11 cellular contexts compared by ENCODE assay signal in genomic region chr2:3483227-3483985, GRCh38. TPM values are rescaled to one million over a fixed set of nuclear protein-coding genes. Genes with fewer than 3 reads are reported as not detected.
DNase-seq lines count a peak whose midpoint lies in the region; ATAC-seq, FAIRE-seq and TF ChIP-seq lines count a peak whose summit lies in the region.
"Had no signal": no experiment of that assay in that cellular context is flagged by ENCODE, and none has a peak within 500 bp of the region (broad histone marks: within the 10 kb centered on the region; RNA-seq: fewer than 3 reads in every experiment).

No MANE protein-coding gene starts in this region.

- FAIRE-seq in bronchial epithelial cell (lab: Jason Lieb, UNC) (no peak), frontal cortex (lab: Jason Lieb, UNC) (no peak)

- no peaks in the 10 kb centered on the region for H3K4me1 Mint-ChIP-seq in MCF 10A (ENCODE audit: insufficient read depth, unreplicated experiment)

- peaks cover 13% of the 10 kb centered on the region for H3K36me3 Mint-ChIP-seq in MCF 10A (ENCODE audit: insufficient read depth, unreplicated experiment)

- intact Hi-C loops in breast epithelium (cut with DNase I; ENCODE audit: low total_unique reads) (no loop called here), MCF 10A (cut with micrococcal nuclease) (no loop called here), left colon (cut with DNase I, micrococcal nuclease) (no loop called here), upper lobe of right lung (cut with DNase I) (no loop called here)

- DNase-seq in breast epithelium (ENCODE audit: low spot score in 2 of 2) (peak; percentile 66 to 78), MCF 10A (ENCODE audit: unreplicated experiment) (no peak), bronchial epithelial cell (ENCODE audit: low read depth) (peak; percentile 35), left colon (peak; percentile 67 to 84), upper lobe of right lung (peak; percentile 90), frontal cortex (ENCODE audit: low spot score in 2 of 2) (no peak), NK-92 (lab: John Stamatoyannopoulos, UW; ENCODE audit: unreplicated experiment) (no peak), medulla oblongata (ENCODE audit: extremely low spot score) (no peak)
- DNase-seq: AML-193, kidney glomerular epithelial cell, NCI-H446 had no signal

- H3K27me3 ChIP-seq in breast epithelium (no peaks in the 10 kb centered on the region), bronchial epithelial cell (ENCODE audit: control insufficient read depth, insufficient read depth, low read length) (no peaks in the 10 kb centered on the region), upper lobe of right lung (no peaks in the 10 kb centered on the region)

- no peaks in the 10 kb centered on the region for H3K9me3 Mint-ChIP-seq in MCF 10A (ENCODE audit: unreplicated experiment)

- ATAC-seq in left colon (peak; percentile 86), upper lobe of right lung (peak; percentile 97)

- peaks cover 0 to 3% of the 10 kb centered on the region in 2 donors for H3K9me3 ChIP-seq in breast epithelium
- H3K9me3 ChIP-seq in upper lobe of right lung = no peaks in the 10 kb centered on the region

- no TSS peak for BruUV-seq in MCF 10A (replicated peaks; lab: Mats Ljungman, UMichigan)

- H3K4me3 ChIP-seq in breast epithelium (peak overlapping the region in 1 of 3 donors; percentile 30), bronchial epithelial cell (ENCODE audit: low read depth, low read length) (no peak overlapping the region), upper lobe of right lung (peak overlapping the region; percentile 26)

- POLR2A ChIA-PET in MCF 10A (lab: Yijun Ruan, JAX) = interaction anchor here (0.7 kb wide), 1 partner anchor 9 kb away, joined by 3 read pairs; no protein-coding TSS in a partner anchor

- TF ChIP-seq CTCF in breast epithelium (IDR thresholded peaks at IDR 0.05) = no peak
- TF ChIP-seq CTCF in MCF 10A (IDR thresholded peaks at IDR 0.05; ENCODE audit: unreplicated experiment) = no peak
- TF ChIP-seq CTCF in bronchial epithelial cell (IDR thresholded peaks at IDR 0.05; ENCODE audit: insufficient read depth, low read length, severe bottlenecking) = no peak
- no peak for TF ChIP-seq CTCF in upper lobe of right lung (IDR thresholded peaks at IDR 0.05)

- H3K27ac ChIP-seq in breast epithelium (no peak overlapping the region), upper lobe of right lung (no peak overlapping the region)

- no peak overlapping the region for H3K4me3 Mint-ChIP-seq in MCF 10A (ENCODE audit: unreplicated experiment)

- CTCF ChIA-PET in MCF 10A (lab: Yijun Ruan, JAX) = no interaction called here

- no peak overlapping the region for H3K27ac Mint-ChIP-seq in MCF 10A (ENCODE audit: low read depth, unreplicated experiment)

- TF ChIP-seq POLR2A in breast epithelium (IDR thresholded peaks at IDR 0.05) = no peak

- H3K4me1 ChIP-seq in breast epithelium = no peaks in the 10 kb centered on the region
- no peaks in the 10 kb centered on the region for H3K4me1 ChIP-seq in upper lobe of right lung

- H3K27me3 Mint-ChIP-seq in MCF 10A (ENCODE audit: insufficient read depth, unreplicated experiment) = no peaks in the 10 kb centered on the region

- H3K36me3 ChIP-seq in breast epithelium (no peaks in the 10 kb centered on the region), bronchial epithelial cell (ENCODE audit: control insufficient read depth, insufficient read depth, low read length) (peaks cover 6% of the 10 kb centered on the region), upper lobe of right lung (peaks cover 17% of the 10 kb centered on the region)

RNA-seq across cellular contexts. Expression of gene ADI1, which starts 35.9 kb away (rescaled TPM):
- total RNA-seq in breast epithelium = 10 to 100 TPM; 47.2 to 81.3 (median 78.2) TPM
- 50.1 and 61.9 TPM in 2 replicates for total RNA-seq in MCF 10A (2022)
- 21.9 and 29.5 TPM in 2 replicates for total RNA-seq in bronchial epithelial cell
- total RNA-seq in left colon = 100 to 1,000 TPM in 1 of 2 donors, 10 to 100 TPM in 1; 64.3 to 105 TPM
- 66.8 TPM for total RNA-seq in upper lobe of right lung
- 11.8 TPM for total RNA-seq in frontal cortex

Comparison
In these comparisons a context has a peak if more than half of its experiments do, and no peak if none do; other contexts are left out.
1. DNase-seq: peak in breast epithelium (2 of 2), bronchial epithelial cell (single experiment), left colon (2 of 2) and upper lobe of right lung (single experiment); none in MCF 10A (single experiment), frontal cortex (0 of 2), NK-92 (single experiment) and medulla oblongata (single experiment).